In genomic region chr15:55479676-55480224, GRCh38 we compare ENCODE assay signal across 3 cellular contexts. TPM values are rescaled to one million over a fixed set of nuclear protein-coding genes. Genes with fewer than 3 reads are reported as not detected.
"Had no signal": no experiment of that assay in that cellular context is flagged by ENCODE, and none has a peak within 500 bp of the region (broad histone marks: within the 10 kb centered on the region; RNA-seq: fewer than 3 reads in every experiment).

No MANE protein-coding gene starts in this region.

RNA-seq across cellular contexts. Expression of gene DNAAF4, which starts 28.3 kb away (rescaled TPM):
- total RNA-seq: mononuclear cell, natural killer cell, vagina had no signal
